In genomic region chr12:81809829-81810595, GRCh38 we compare ENCODE assay signal across 8 cellular contexts. TPM values are rescaled to one million over a fixed set of nuclear protein-coding genes. Genes with fewer than 3 reads are reported as not detected.
A peak's percentile ranks its signal among the peaks of the same experiment; 100 is the strongest.
DNase-seq lines count a peak whose midpoint lies in the region; ATAC-seq and TF ChIP-seq lines count a peak whose summit lies in the region.

No MANE protein-coding gene starts in this region.

- H3K9ac ChIP-seq in Karpas-422 (ENCODE audit: low read length) (no peak overlapping the region), neuronal stem cell (ENCODE audit: low read depth, low read length, poor library complexity) (no peak overlapping the region)

- H2BK5ac ChIP-seq in neuronal stem cell (ENCODE audit: low read length): no peak overlapping the region

- no peaks in the 10 kb centered on the region for H3K79me1 ChIP-seq in neuronal stem cell (ENCODE audit: low read depth, low read length)

- ATAC-seq in GM18868 (IDR thresholded peaks at IDR 0.05; ENCODE audit: unreplicated experiment) (peak; percentile 87), GM21786 (IDR thresholded peaks at IDR 0.05; ENCODE audit: unreplicated experiment) (peak; percentile 82), lower lobe of right lung (peak; percentile 65 to 72)

- peak overlapping the region; percentile 35 for H3K4me2 ChIP-seq in Karpas-422 (ENCODE audit: low read depth, low read length, poor library complexity, severe bottlenecking)
- no peak overlapping the region for H3K4me2 ChIP-seq in neuronal stem cell (ENCODE audit: insufficient read depth, low read length, poor library complexity, severe bottlenecking)

- H3K27me3 ChIP-seq in Karpas-422 (ENCODE audit: low read length) (no peaks in the 10 kb centered on the region), lower lobe of right lung (ENCODE audit: low read depth) (no peaks in the 10 kb centered on the region), neuronal stem cell (ENCODE audit: control insufficient read depth in 3 of 3, insufficient read depth in 3 of 3, low read depth in 1 of 3, low read length in 3 of 3) (no peaks in the 10 kb centered on the region)

- no peaks in the 10 kb centered on the region for H4K20me1 ChIP-seq in Karpas-422 (ENCODE audit: insufficient read depth, low read depth, low read length)

- no peak overlapping the region for H3K14ac ChIP-seq in neuronal stem cell (ENCODE audit: low read length)

- H3K36me3 ChIP-seq in Karpas-422 (ENCODE audit: insufficient read depth, low read length): no peaks in the 10 kb centered on the region
- H3K36me3 ChIP-seq in lower lobe of right lung: no peaks in the 10 kb centered on the region
- H3K36me3 ChIP-seq in neuronal stem cell (replicated peaks in 1 of 2; ENCODE audit: control insufficient read depth in 2 of 2, insufficient read depth in 2 of 2, low read length in 2 of 2): no peaks in the 10 kb centered on the region

- H4K8ac ChIP-seq in neuronal stem cell (ENCODE audit: low read depth, low read length): no peak overlapping the region

- TF ChIP-seq CTCF in lower lobe of right lung (IDR thresholded peaks at IDR 0.05): no peak

- WGBS in neuronal stem cell (ENCODE audit: extremely low coverage in 2 of 2, insufficient read length in 2 of 2, insufficient replicate concordance in 1 of 2), 2 donors: no CpG with 5 or more reads among the region's 4 CpGs

- no peak overlapping the region for H2BK12ac ChIP-seq in neuronal stem cell (ENCODE audit: low read length)

- H3K4me1 ChIP-seq in Karpas-422 (ENCODE audit: low read length): peaks cover 9% of the 10 kb centered on the region
- no peaks in the 10 kb centered on the region for H3K4me1 ChIP-seq in lower lobe of right lung
- peaks cover 0 to 1% of the 10 kb centered on the region in 2 donors for H3K4me1 ChIP-seq in neuronal stem cell (ENCODE audit: control insufficient read depth in 2 of 2, insufficient read depth in 1 of 2, low read depth in 1 of 2, low read length in 2 of 2)

- H3K27ac ChIP-seq in Karpas-422 (ENCODE audit: low read length): no peak overlapping the region
- no peak overlapping the region for H3K27ac ChIP-seq in lower lobe of right lung
- H3K27ac ChIP-seq in neuronal stem cell (replicated peaks; ENCODE audit: low read length): no peak overlapping the region

- peak; percentile 59 for DNase-seq in Karpas-422
- no peak for DNase-seq in lower lobe of right lung
- DNase-seq in DMS 273 (lab: John Stamatoyannopoulos, UW; ENCODE audit: unreplicated experiment): no peak
- DNase-seq in GM03348 (ENCODE audit: low spot score): no peak
- no peak for DNase-seq in D341Med (ENCODE audit: low spot score)
- DNase-seq in neuronal stem cell (ENCODE audit: low spot score): no peak

- no peak overlapping the region for H2BK120ac ChIP-seq in neuronal stem cell (ENCODE audit: low read depth, low read length)

- no peak overlapping the region for H3K23ac ChIP-seq in neuronal stem cell (ENCODE audit: low read depth, low read length, poor library complexity)

- intact Hi-C loops in lower lobe of right lung (cut with DNase I): no loop called here

- no peaks in the 10 kb centered on the region for H3K9me2 ChIP-seq in Karpas-422 (replicated peaks; ENCODE audit: insufficient read depth, low read length)

- peaks cover 3% of the 10 kb centered on the region for H3K9me3 ChIP-seq in Karpas-422 (ENCODE audit: low read length)
- H3K9me3 ChIP-seq in lower lobe of right lung: no peaks in the 10 kb centered on the region
- no peaks in the 10 kb centered on the region for H3K9me3 ChIP-seq in neuronal stem cell (replicated peaks in 1 of 2; ENCODE audit: control insufficient read depth in 2 of 2, insufficient read depth in 1 of 2, low read depth in 1 of 2, low read length in 2 of 2)

- no peak overlapping the region for H2BK15ac ChIP-seq in neuronal stem cell (ENCODE audit: low read length)

- no peaks in the 10 kb centered on the region for H3K79me2 ChIP-seq in Karpas-422 (ENCODE audit: low read length)

- no peak overlapping the region for H3K18ac ChIP-seq in neuronal stem cell (ENCODE audit: low read length)

- no peak overlapping the region for H3K4ac ChIP-seq in neuronal stem cell (ENCODE audit: low read length)

- H2AFZ ChIP-seq in Karpas-422 (ENCODE audit: low read length) (no peak overlapping the region), neuronal stem cell (ENCODE audit: low read length) (no peak overlapping the region)

- no peak overlapping the region for H2AK5ac ChIP-seq in neuronal stem cell (ENCODE audit: low read depth, low read length)

- no peak overlapping the region for H4K91ac ChIP-seq in neuronal stem cell (ENCODE audit: low read depth, low read length, poor library complexity)

- H3K4me3 ChIP-seq in Karpas-422 (ENCODE audit: low read length) (no peak overlapping the region), lower lobe of right lung (no peak overlapping the region), neuronal stem cell (ENCODE audit: low read length in 2 of 2) (no peak overlapping the region)

RNA-seq across cellular contexts. Expression of gene PPFIA2, which starts 50.9 kb away (rescaled TPM):
- total RNA-seq in Karpas-422 (2014; rRNA removed; shearing (Covaris generic); ENCODE audit: low replicate concordance): not detected in 2 replicates
- total RNA-seq in lower lobe of right lung: 0.83 TPM
- polyA plus RNA-seq in neuronal stem cell (2013, experiment 1 of 2): 0.77 TPM
- polyA plus RNA-seq in neuronal stem cell (2013, experiment 2 of 2): 0.30 TPM
